ENCODE assay signal across 8 cellular contexts in the genomic region with DNA sequence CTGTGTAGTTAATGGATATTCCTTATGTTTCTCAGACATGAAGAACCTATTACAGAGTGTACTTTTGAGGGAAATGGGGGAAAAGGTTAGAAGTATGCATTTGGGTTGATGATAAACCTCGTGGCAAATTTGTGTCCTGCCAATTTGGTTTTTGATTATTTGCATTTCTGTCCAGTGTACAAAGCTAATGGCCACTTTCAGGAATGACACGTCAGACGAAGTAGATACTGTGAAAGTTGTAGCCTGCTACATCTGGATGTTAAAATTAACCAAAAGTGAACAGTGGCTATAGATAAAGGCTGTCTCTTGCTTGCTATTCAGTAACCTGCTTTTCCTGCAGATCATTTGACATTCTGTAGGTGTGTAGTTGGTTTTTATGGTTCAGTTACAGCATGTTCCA. TPM values are rescaled to one million over a fixed set of nuclear protein-coding genes. Genes with fewer than 3 reads are reported as not detected.
DNase-seq lines count a peak whose midpoint lies in the region; ATAC-seq, FAIRE-seq and TF ChIP-seq lines count a peak whose summit lies in the region.

No MANE protein-coding gene starts in this region.

- peak overlapping the region; percentile 57 to 83 (median 69) for H3K27ac Mint-ChIP-seq in CD4-positive, CD25-positive, alpha-beta regulatory T cell
- peak overlapping the region; percentile 93 for H3K27ac Mint-ChIP-seq in stimulated activated naive B cell treated with anti-CD40 and anti-IgM and Interleukin-4, amounts not matched to agents 10 μg/mL and 1 μg/mL and 100 μg/mL, for 72 hours

- no peaks in the 10 kb centered on the region for H3K27me3 ChIP-seq in CD4-positive, CD25-positive, alpha-beta regulatory T cell (ENCODE audit: control insufficient read depth, insufficient read depth, low read length)

- H3K9me3 ChIP-seq in CD4-positive, CD25-positive, alpha-beta regulatory T cell (ENCODE audit: control insufficient read depth in 2 of 2, low read length in 2 of 2) = no peaks in the 10 kb centered on the region

- intact Hi-C loops in posterior vena cava (cut with DNase I) = no loop called here

- peaks cover 0 to 20% (median 10%) of the 10 kb centered on the region in 4 donors for H3K4me1 Mint-ChIP-seq in CD4-positive, CD25-positive, alpha-beta regulatory T cell
- peaks cover 3 to 11% of the 10 kb centered on the region in 2 donors for H3K4me1 Mint-ChIP-seq in stimulated activated naive B cell treated with anti-CD40 and anti-IgM and Interleukin-4, amounts not matched to agents 10 μg/mL and 1 μg/mL and 100 μg/mL, for 72 hours

- peak overlapping the region; percentile 82 for H3K4me3 ChIP-seq in CD4-positive, CD25-positive, alpha-beta regulatory T cell (ENCODE audit: low read depth, low read length)
- peak overlapping the region; percentile 79 for H3K4me3 ChIP-seq in fibroblast of villous mesenchyme (ENCODE audit: low read depth, low read length)

- FAIRE-seq in H54 (lab: Jason Lieb, UNC) = no peak

- H3K36me3 Mint-ChIP-seq in CD4-positive, CD25-positive, alpha-beta regulatory T cell = no peaks in the 10 kb centered on the region
- H3K36me3 Mint-ChIP-seq in stimulated activated naive B cell treated with anti-CD40 and anti-IgM and Interleukin-4, amounts not matched to agents 10 μg/mL and 1 μg/mL and 100 μg/mL, for 72 hours = peaks cover 2 to 9% of the 10 kb centered on the region in 2 donors

- peaks cover 3% of the 10 kb centered on the region for H3K36me3 ChIP-seq in CD4-positive, CD25-positive, alpha-beta regulatory T cell (ENCODE audit: control insufficient read depth, insufficient read depth, low read length)

- no peak for DNase-seq in CD4-positive, CD25-positive, alpha-beta regulatory T cell
- DNase-seq in RPMI8226 (peak; percentile 15), fibroblast of villous mesenchyme (ENCODE audit: low read depth) (peak; percentile 4), NOMO-1 (lab: John Stamatoyannopoulos, UW; ENCODE audit: unreplicated experiment in 2 of 2) (no peak), H54 (ENCODE audit: insufficient read length, low spot score) (no peak), posterior vena cava (ENCODE audit: low spot score) (no peak)
- DNase-seq in stimulated activated naive B cell treated with anti-CD40 and anti-IgM and Interleukin-4, amounts not matched to agents 10 μg/mL and 1 μg/mL and 100 μg/mL, for 72 hours = no peak

- no peak for ATAC-seq in CD4-positive, CD25-positive, alpha-beta regulatory T cell (ENCODE audit: low read depth in 2 of 2)
- peak; percentile 35 for ATAC-seq in GM21717 (IDR thresholded peaks at IDR 0.05; ENCODE audit: unreplicated experiment)
- no peak for ATAC-seq in stimulated activated naive B cell treated with anti-CD40 and anti-IgM and Interleukin-4, amounts not matched to agents 10 μg/mL and 1 μg/mL and 100 μg/mL, for 72 hours (replicated peaks)

- H3K27me3 Mint-ChIP-seq in CD4-positive, CD25-positive, alpha-beta regulatory T cell = no peaks in the 10 kb centered on the region
- peaks cover 0 to 8% of the 10 kb centered on the region in 2 donors for H3K27me3 Mint-ChIP-seq in stimulated activated naive B cell treated with anti-CD40 and anti-IgM and Interleukin-4, amounts not matched to agents 10 μg/mL and 1 μg/mL and 100 μg/mL, for 72 hours

- no peak for TF ChIP-seq CTCF in fibroblast of villous mesenchyme (IDR thresholded peaks at IDR 0.05; ENCODE audit: insufficient read depth, low read depth, low read length)

- TF ChIP-seq POLR2A in H54 (IDR thresholded peaks at IDR 0.05; ENCODE audit: low read depth, low read length) = no peak

- peak overlapping the region; percentile 82 to 98 (median 90) for H3K4me3 Mint-ChIP-seq in CD4-positive, CD25-positive, alpha-beta regulatory T cell
- peak overlapping the region; percentile 86 to 87 for H3K4me3 Mint-ChIP-seq in stimulated activated naive B cell treated with anti-CD40 and anti-IgM and Interleukin-4, amounts not matched to agents 10 μg/mL and 1 μg/mL and 100 μg/mL, for 72 hours

- H3K9me3 Mint-ChIP-seq in CD4-positive, CD25-positive, alpha-beta regulatory T cell = peaks cover 0 to 2% (median 0%) of the 10 kb centered on the region in 7 donors
- H3K9me3 Mint-ChIP-seq in stimulated activated naive B cell treated with anti-CD40 and anti-IgM and Interleukin-4, amounts not matched to agents 10 μg/mL and 1 μg/mL and 100 μg/mL, for 72 hours = peaks cover 0 to 5% of the 10 kb centered on the region in 2 donors

- H3K27ac ChIP-seq in CD4-positive, CD25-positive, alpha-beta regulatory T cell (ENCODE audit: insufficient read depth, low read length, poor library complexity, severe bottlenecking) = peak overlapping the region; percentile 87

- H3K4me1 ChIP-seq in CD4-positive, CD25-positive, alpha-beta regulatory T cell (ENCODE audit: control insufficient read depth, insufficient read depth, low read length, poor library complexity, severe bottlenecking) = peaks cover 7% of the 10 kb centered on the region

RNA-seq across cellular contexts. Expression of gene PRDX4, which starts 1.0 kb away (rescaled TPM):
- 7.9 TPM for total RNA-seq in CD4-positive, CD25-positive, alpha-beta regulatory T cell
- polyA plus RNA-seq in CD4-positive, CD25-positive, alpha-beta regulatory T cell = 10 to 100 TPM; 42.6 to 58.2 (median 49.2) TPM
- total RNA-seq in fibroblast of villous mesenchyme = 160 and 216 TPM in 2 replicates
- total RNA-seq in posterior vena cava = 10 to 100 TPM; 87.8 to 91.9 TPM

Comparison
In these comparisons a context has a peak if more than half of its experiments do, and no peak if none do; other contexts are left out.
1. DNase-seq: peak in RPMI8226 (single experiment) and fibroblast of villous mesenchyme (single experiment); none in CD4-positive, CD25-positive, alpha-beta regulatory T cell (0 of 3), stimulated activated naive B cell treated with anti-CD40 and anti-IgM and Interleukin-4, amounts not matched to agents 10 μg/mL and 1 μg/mL and 100 μg/mL, for 72 hours (single experiment), NOMO-1 (0 of 2), H54 (single experiment) and posterior vena cava (single experiment).